Comparison of ENCODE assay signal across 8 cellular contexts in genomic region chr13:59680429-59681024, GRCh38.
DNase-seq lines count a peak whose midpoint lies in the region; ATAC-seq and TF ChIP-seq lines count a peak whose summit lies in the region.

No MANE protein-coding gene starts in this region.

- H3K27me3 Mint-ChIP-seq in glutamatergic neuron (ENCODE audit: unreplicated experiment), result no peaks in the 10 kb centered on the region
- no peaks in the 10 kb centered on the region for H3K27me3 Mint-ChIP-seq in activated T-cell treated with anti-CD3 and anti-CD28 coated beads, Interleukin-2, amount 50 U/mL, for 4 hours (ENCODE audit: low read depth)

- peaks cover 20% of the 10 kb centered on the region for H3K4me1 Mint-ChIP-seq in glutamatergic neuron (ENCODE audit: low read depth, unreplicated experiment)
- H3K4me1 Mint-ChIP-seq in activated T-cell treated with anti-CD3 and anti-CD28 coated beads, Interleukin-2, amount 50 U/mL, for 4 hours (ENCODE audit: low read depth), result no peaks in the 10 kb centered on the region

- H3K9me3 Mint-ChIP-seq in glutamatergic neuron (ENCODE audit: unreplicated experiment), result no peaks in the 10 kb centered on the region
- H3K9me3 Mint-ChIP-seq in activated T-cell treated with anti-CD3 and anti-CD28 coated beads, Interleukin-2, amount 50 U/mL, for 4 hours, result no peaks in the 10 kb centered on the region

- peak; percentile 79 for TF ChIP-seq CTCF in glutamatergic neuron (IDR thresholded peaks at IDR 0.05; ENCODE audit: partially characterized antibody, unreplicated experiment)

- H3K36me3 Mint-ChIP-seq in glutamatergic neuron (ENCODE audit: unreplicated experiment), result no peaks in the 10 kb centered on the region
- H3K36me3 Mint-ChIP-seq in activated T-cell treated with anti-CD3 and anti-CD28 coated beads, Interleukin-2, amount 50 U/mL, for 4 hours (ENCODE audit: insufficient read depth), result no peaks in the 10 kb centered on the region

- DNase-seq in DMS153 treated with DMSO at 0.1 percent for 48 hours (lab: John Stamatoyannopoulos, UW; ENCODE audit: unreplicated experiment) (peak; percentile 14), RPMI7951 (ENCODE audit: low read depth) (peak; percentile 2), glutamatergic neuron (no peak), ecto neural progenitor cell (ENCODE audit: low spot score) (no peak)
- no peak for DNase-seq in activated T-cell treated with anti-CD3 and anti-CD28 coated beads, Interleukin-2, amount 50 U/mL, for 4 hours
- no peak for DNase-seq in stimulated activated CD4-positive, alpha-beta T cell treated with anti-CD3 and anti-CD28 coated beads, Interleukin-4, amount 100 ng/mL, for 1 hour
- no peak for DNase-seq in activated CD4-positive, CD25-positive, alpha-beta regulatory T cell treated with anti-CD3 and anti-CD28 coated beads, Interleukin-2, amount 50 U/mL, for 72 hours

- no peak overlapping the region for H3K27ac Mint-ChIP-seq in glutamatergic neuron (ENCODE audit: unreplicated experiment)

- peak; percentile 54 for ATAC-seq in HG02798 (IDR thresholded peaks at IDR 0.05; ENCODE audit: poor library complexity, unreplicated experiment)
- no peak for ATAC-seq in activated T-cell treated with anti-CD3 and anti-CD28 coated beads, Interleukin-2, amount 50 U/mL, for 4 hours

- no peak overlapping the region for H3K4me3 Mint-ChIP-seq in glutamatergic neuron (ENCODE audit: unreplicated experiment)
- H3K4me3 Mint-ChIP-seq in activated T-cell treated with anti-CD3 and anti-CD28 coated beads, Interleukin-2, amount 50 U/mL, for 4 hours, result no peak overlapping the region

Comparison
In these comparisons a context has a peak if more than half of its experiments do, and no peak if none do; other contexts are left out.
1. DNase-seq: peak in DMS153 treated with DMSO at 0.1 percent for 48 hours (single experiment) and RPMI7951 (single experiment); none in glutamatergic neuron (single experiment), activated T-cell treated with anti-CD3 and anti-CD28 coated beads, Interleukin-2, amount 50 U/mL, for 4 hours (single experiment), ecto neural progenitor cell (single experiment), stimulated activated CD4-positive, alpha-beta T cell treated with anti-CD3 and anti-CD28 coated beads, Interleukin-4, amount 100 ng/mL, for 1 hour (single experiment) and activated CD4-positive, CD25-positive, alpha-beta regulatory T cell treated with anti-CD3 and anti-CD28 coated beads, Interleukin-2, amount 50 U/mL, for 72 hours (single experiment).